In genomic region chr16:75566040-75566888, GRCh38 we compare ENCODE assay signal across 8 cellular contexts. TPM values are rescaled to one million over a fixed set of nuclear protein-coding genes. Genes with fewer than 3 reads are reported as not detected.
DNase-seq lines count a peak whose midpoint lies in the region; ATAC-seq lines count a peak whose summit lies in the region.

A gene with protein sequence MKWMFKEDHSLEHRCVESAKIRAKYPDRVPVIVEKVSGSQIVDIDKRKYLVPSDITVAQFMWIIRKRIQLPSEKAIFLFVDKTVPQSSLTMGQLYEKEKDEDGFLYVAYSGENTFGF (plus strand): TSS chr16:75566379. CDS start chr16:75566487, 108 bp downstream.

- peak within 1 kb of the TSS; percentile 91 for H3K4me3 ChIP-seq in urinary bladder (ENCODE audit: low read depth, low read length)

- H3K27ac ChIP-seq in angular gyrus (ENCODE audit: low read depth, low read length) = peak within 1 kb of the TSS; percentile 87
- H3K27ac ChIP-seq in urinary bladder (ENCODE audit: low read depth) = peak within 1 kb of the TSS; percentile 49

- peak; percentile 33 for ATAC-seq in GM18499 (IDR thresholded peaks at IDR 0.05; ENCODE audit: insufficient read depth, unreplicated experiment)
- peak; percentile 48 for ATAC-seq in HG02870 (IDR thresholded peaks at IDR 0.05; ENCODE audit: unreplicated experiment)
- ATAC-seq in left ventricle myocardium superior = peak; percentile 94

- under 1% methylated on average over 84 of the region's 84 CpGs for WGBS in urinary bladder

- no peaks in the 10 kb centered on the region for H3K36me3 ChIP-seq in urinary bladder (ENCODE audit: insufficient read depth)

- intact Hi-C loops in T-helper 2 cell treated with Interferon-gamma antibody and Interleukin-4, amounts not matched to agents 100 ng/mL and 5 ng/mL, for 36 hours (cut with micrococcal nuclease) = loop anchor here (1.0 to 10.0 kb wide), 12 partner anchors 10 to 961 kb away; partner anchors contain the start of genes ADAT1, CFDP1, GLG1 and KARS1
- intact Hi-C loops in left ventricle myocardium superior (cut with micrococcal nuclease) = no loop called here

- DNase-seq in NCI-H1694 (lab: John Stamatoyannopoulos, UW) = peak; percentile 30
- peak; percentile 92 for DNase-seq in left ventricle myocardium superior
- DNase-seq in pulmonary artery endothelial cell (ENCODE audit: low read depth, low spot score) = peak; percentile 17

- H3K4me1 ChIP-seq in urinary bladder (ENCODE audit: insufficient read depth) = no peaks in the 10 kb centered on the region

RNA-seq across cellular contexts. Expression of the gene that starts here (rescaled TPM):
- total RNA-seq in T-helper 2 cell treated with Interferon-gamma antibody and Interleukin-4, amounts not matched to agents 100 ng/mL and 5 ng/mL, for 36 hours = 61.4 and 63.1 TPM in 2 replicates
- total RNA-seq in left ventricle myocardium superior (245 TPM), pulmonary artery endothelial cell (33.1 and 34.6 TPM in 2 replicates), urinary bladder (77.5 TPM)
- 168 TPM for polyA plus RNA-seq in urinary bladder

Comparison
In these comparisons a context has a peak if more than half of its experiments do, and no peak if none do; other contexts are left out.
1. Peak in every context shown above with its lines: DNase-seq, ATAC-seq, H3K4me3 ChIP-seq and H3K27ac ChIP-seq.
2. ATAC-seq: peak in every context shown above with its lines; median percentile 94 in left ventricle myocardium superior; 48 in HG02870; 33 in GM18499.
3. DNase-seq: peak in every context shown above with its lines; median percentile 92 in left ventricle myocardium superior; 30 in NCI-H1694; 17 in pulmonary artery endothelial cell.